10 cellular contexts compared by ENCODE assay signal in genomic region chr19:35902870-35903475, GRCh38. TPM values are rescaled to one million over a fixed set of nuclear protein-coding genes. Genes with fewer than 3 reads are reported as not detected.
A peak's percentile ranks its signal among the peaks of the same experiment; 100 is the strongest.
DNase-seq lines count a peak whose midpoint lies in the region; ATAC-seq, FAIRE-seq and TF ChIP-seq lines count a peak whose summit lies in the region.
"Had no signal": no experiment of that assay in that cellular context is flagged by ENCODE, and none has a peak within 500 bp of the region (broad histone marks: within the 10 kb centered on the region; RNA-seq: fewer than 3 reads in every experiment).

No MANE protein-coding gene starts in this region.

- no peaks in the 10 kb centered on the region for H3K36me3 ChIP-seq in HepG2 (replicated peaks in 1 of 2; ENCODE audit: control insufficient read depth in 1 of 2, insufficient read depth in 2 of 2, low read length in 2 of 2)
- no peaks in the 10 kb centered on the region for H3K36me3 ChIP-seq in transverse colon

- in situ Hi-C loops in HepG2 (cut with HindIII; ENCODE audit: extremely low pct_ligation_motif_present, low pct_unique_long_range_greater_than_20kb), result no loop called here
- in situ Hi-C loops in transverse colon (cut with MboI; ENCODE audit: low pct_ligation_motif_present in 1 of 4, low pct_unique_long_range_greater_than_20kb in 1 of 4, low sequenced_read_pairs in 3 of 4), result no loop called here

- H3K9me3 Mint-ChIP-seq in activated naive CD4-positive, alpha-beta T cell treated with anti-CD3 and anti-CD28 coated beads, Interleukin-2, amount 50 U/mL, for 24 hours, result no peaks in the 10 kb centered on the region
- no peaks in the 10 kb centered on the region for H3K9me3 Mint-ChIP-seq in activated naive CD8-positive, alpha-beta T cell treated with anti-CD3 and anti-CD28 coated beads, Interleukin-2, amount 50 U/mL, for 24 hours

- H3K9me3 ChIP-seq in HepG2 (ENCODE audit: low read length), result no peaks in the 10 kb centered on the region
- H3K9me3 ChIP-seq in transverse colon, result no peaks in the 10 kb centered on the region

- H3K4me3 ChIP-seq in HepG2 (replicated peaks in 1 of 3; ENCODE audit: insufficient read depth in 1 of 3, low read depth in 2 of 3, low read length in 3 of 3) (peak overlapping the region in 2 of 3 experiments; percentile 51 to 65; a peak in 4 of 6 replicates), transverse colon (peak overlapping the region in 2 of 4 donors; percentile 11 to 31)

- TF ChIP-seq CTCF in HepG2 (CRISPR knock-in tag; IDR thresholded peaks at IDR 0.05), result no peak
- no peak for TF ChIP-seq CTCF in transverse colon (IDR thresholded peaks at IDR 0.05)

- H4K20me1 ChIP-seq in HepG2 (ENCODE audit: insufficient read depth, low read length), result no peaks in the 10 kb centered on the region

- no peak for DNase-seq in activated naive CD4-positive, alpha-beta T cell (lab: John Stamatoyannopoulos, UW)
- no peak for DNase-seq in activated naive CD8-positive, alpha-beta T cell treated with anti-CD3 and anti-CD28 coated beads, Interleukin-2, amount 50 U/mL, for 24 hours
- DNase-seq in HepG2 (ENCODE audit: low spot score) (no peak), transverse colon (no peak)

- peak overlapping the region; percentile 72 for H3K4me2 ChIP-seq in HepG2 (ENCODE audit: low read depth, low read length)

- ATAC-seq in activated naive CD8-positive, alpha-beta T cell treated with anti-CD3 and anti-CD28 coated beads, Interleukin-2, amount 50 U/mL, for 24 hours, result no peak
- ATAC-seq in HepG2 (no peak), GM19351 (IDR thresholded peaks at IDR 0.05; ENCODE audit: unreplicated experiment) (no peak), GM21619 (IDR thresholded peaks at IDR 0.05; ENCODE audit: unreplicated experiment) (no peak), GM21390 (IDR thresholded peaks at IDR 0.05; ENCODE audit: unreplicated experiment) (no peak)

- no peak for FAIRE-seq in HepG2 (lab: Jason Lieb, UNC)

- no peak overlapping the region for H2AFZ ChIP-seq in HepG2 (ENCODE audit: low read length)

- TF ChIP-seq RAD21 in HepG2 (CRISPR knock-in tag; IDR thresholded peaks at IDR 0.05), result no peak

- H3K27ac ChIP-seq in HepG2 (ENCODE audit: extremely low read length, insufficient read depth, low read length) (no peak overlapping the region), transverse colon (peak overlapping the region; percentile 88 to 97 (median 92))

- peak overlapping the region; percentile 26; the same call in 1 of the 2 replicates for H3K9ac ChIP-seq in HepG2 (ENCODE audit: insufficient read depth, low read depth, low read length)

- CTCF ChIA-PET in HepG2 (lab: Yijun Ruan, JAX; ENCODE audit: low intra/inter-chr PET ratio, low total read pairs), result no interaction called here

- H3K27me3 Mint-ChIP-seq in activated naive CD4-positive, alpha-beta T cell treated with anti-CD3 and anti-CD28 coated beads, Interleukin-2, amount 50 U/mL, for 24 hours, result no peaks in the 10 kb centered on the region
- H3K27me3 Mint-ChIP-seq in activated naive CD8-positive, alpha-beta T cell treated with anti-CD3 and anti-CD28 coated beads, Interleukin-2, amount 50 U/mL, for 24 hours, result no peaks in the 10 kb centered on the region

- peak overlapping the region; percentile 85 for H3K27ac Mint-ChIP-seq in activated naive CD4-positive, alpha-beta T cell treated with anti-CD3 and anti-CD28 coated beads, Interleukin-2, amount 50 U/mL, for 24 hours
- H3K27ac Mint-ChIP-seq in activated naive CD8-positive, alpha-beta T cell treated with anti-CD3 and anti-CD28 coated beads, Interleukin-2, amount 50 U/mL, for 24 hours, result peak overlapping the region; percentile 86

- 36% methylated on average over 10 of the region's 10 CpGs for WGBS in HepG2 (ENCODE audit: low lambda C conversion rate)
- 56 to 65% methylated on average over 4 to 10 of the region's 10 CpGs for WGBS in transverse colon (ENCODE audit: low coverage in 1 of 2), 2 donors

- peak overlapping the region; percentile 90 for H3K4me3 Mint-ChIP-seq in activated naive CD4-positive, alpha-beta T cell treated with anti-CD3 and anti-CD28 coated beads, Interleukin-2, amount 50 U/mL, for 24 hours
- peak overlapping the region; percentile 81 for H3K4me3 Mint-ChIP-seq in activated naive CD8-positive, alpha-beta T cell treated with anti-CD3 and anti-CD28 coated beads, Interleukin-2, amount 50 U/mL, for 24 hours

- no peaks in the 10 kb centered on the region for H3K36me3 Mint-ChIP-seq in activated naive CD4-positive, alpha-beta T cell treated with anti-CD3 and anti-CD28 coated beads, Interleukin-2, amount 50 U/mL, for 24 hours
- H3K36me3 Mint-ChIP-seq in activated naive CD8-positive, alpha-beta T cell treated with anti-CD3 and anti-CD28 coated beads, Interleukin-2, amount 50 U/mL, for 24 hours (ENCODE audit: low read depth), result peaks cover 16% of the 10 kb centered on the region

- intact Hi-C loops in HepG2 (cut with micrococcal nuclease; ENCODE audit: unreplicated experiment), result loop anchor here (5.0 kb wide), 1 partner anchor 34 kb away; the partner anchor contains the start of gene LRFN3
- intact Hi-C loops in transverse colon (cut with DNase I; ENCODE audit: low total_unique reads), result no loop called here

- H3K4me1 ChIP-seq in HepG2 (ENCODE audit: insufficient read depth, low read length), result peaks cover 48% of the 10 kb centered on the region
- peaks cover 4 to 34% (median 13%) of the 10 kb centered on the region in 4 donors for H3K4me1 ChIP-seq in transverse colon

- peaks cover 45% of the 10 kb centered on the region for H3K4me1 Mint-ChIP-seq in activated naive CD4-positive, alpha-beta T cell treated with anti-CD3 and anti-CD28 coated beads, Interleukin-2, amount 50 U/mL, for 24 hours
- H3K4me1 Mint-ChIP-seq in activated naive CD8-positive, alpha-beta T cell treated with anti-CD3 and anti-CD28 coated beads, Interleukin-2, amount 50 U/mL, for 24 hours, result peaks cover 60% of the 10 kb centered on the region

- TF ChIP-seq EP300 in HepG2 (IDR thresholded peaks at IDR 0.05; ENCODE audit: low read depth in 2 of 2, low read length in 2 of 2) (no peak), HepG2 (CRISPR knock-in tag; IDR thresholded peaks at IDR 0.05; ENCODE audit: borderline replicate concordance) (no peak), transverse colon (IDR thresholded peaks at IDR 0.05; ENCODE audit: low read depth) (no peak)

- BruUV-seq in HepG2 (replicated peaks; lab: Mats Ljungman, UMichigan), result no TSS peak

- TF ChIP-seq POLR2A in HepG2 (IDR thresholded peaks at IDR 0.05; ENCODE audit: insufficient read depth in 1 of 2, low read depth in 2 of 2, low read length in 2 of 2) (no peak), transverse colon (IDR thresholded peaks at IDR 0.05) (no peak)

- POLR2A ChIA-PET in HepG2 (lab: Yijun Ruan, JAX), result no interaction called here

- H3K27me3 ChIP-seq in HepG2 (ENCODE audit: control insufficient read depth in 1 of 2, insufficient read depth in 2 of 2, low read length in 2 of 2) (peaks cover 0 to 15% of the 10 kb centered on the region in 2 experiments; a peak in 3 of 5 replicates), transverse colon (no peaks in the 10 kb centered on the region)

- H3K79me2 ChIP-seq in HepG2 (ENCODE audit: insufficient read depth, low read length), result no peaks in the 10 kb centered on the region

RNA-seq across cellular contexts. Expression of gene HCST, which starts 0.6 kb away (rescaled TPM):
- total RNA-seq in HepG2 (2016; rRNA removed; fragmentation: Illumina TruSeq; extraction: Trizol) (0.24 TPM in 1 of 2 replicates, not detected in the other), transverse colon (1 to 10 TPM in 1 of 4 donors, not detected in 3; 9.4 TPM)
- total RNA-seq in HepG2 (2016; cell fraction: cytosol; rRNA removed; fragmentation: Illumina TruSeq; extraction: Trizol; ENCODE audit: low read depth), result 0.79 TPM in 1 of 2 replicates, not detected in the other
- total RNA-seq in HepG2 (2016; cell fraction: insoluble cytoplasmic fraction; rRNA removed; fragmentation: Illumina TruSeq; extraction: Trizol), result not detected in 2 replicates
- total RNA-seq in HepG2 (2016; cell fraction: membrane; rRNA removed; fragmentation: Illumina TruSeq; extraction: Trizol), result 0.65 TPM in 1 of 2 replicates, not detected in the other
- not detected in 2 replicates for total RNA-seq in HepG2 (2016; cell fraction: nucleus; rRNA removed; fragmentation: Illumina TruSeq; extraction: Trizol)
- 1.2 and 2.3 TPM in 2 replicates for polyA plus RNA-seq in HepG2 (2011; rRNA removed)
- polyA plus RNA-seq in HepG2 (2011; cell fraction: cytosol; rRNA removed), result 2.2 TPM in 2 replicates
- polyA plus RNA-seq in HepG2 (2011; cell fraction: nucleus; rRNA removed), result 0.64 and 0.72 TPM in 2 replicates
- polyA plus RNA-seq in HepG2 (2012), result 0.37 and 0.60 TPM in 2 replicates
- 0.61 TPM in 1 of 2 replicates, not detected in the other for polyA plus RNA-seq in HepG2 (2016; cell fraction: cytosol; fragmentation: Illumina TruSeq; extraction: Trizol; ENCODE audit: low read depth)
- polyA plus RNA-seq in HepG2 (2016; cell fraction: insoluble cytoplasmic fraction; fragmentation: Illumina TruSeq; extraction: Trizol; ENCODE audit: low read depth), result not detected in 2 replicates
- not detected in 2 replicates for polyA plus RNA-seq in HepG2 (2016; cell fraction: membrane; fragmentation: Illumina TruSeq; extraction: Trizol; ENCODE audit: low read depth)
- 1.6 TPM in 2 replicates for polyA plus RNA-seq in HepG2 (2016; cell fraction: nucleus; fragmentation: Illumina TruSeq; extraction: Trizol; ENCODE audit: insufficient read depth, low read depth)
- 0.77 and 4.2 TPM in 2 replicates for polyA minus RNA-seq in HepG2 (2011; rRNA and poly(A)+ RNA removed; ENCODE audit: low replicate concordance)
- polyA minus RNA-seq in HepG2 (2011; cell fraction: cytosol; rRNA and poly(A)+ RNA removed), result not detected in 2 replicates
- not detected in 2 replicates for polyA minus RNA-seq in HepG2 (2011; cell fraction: nucleus; rRNA and poly(A)+ RNA removed)
- total RNA-seq: Daoy, SK-MEL-5 had no signal

RNA-seq across cellular contexts. Expression of gene NFKBID, which starts 2.6 kb away (rescaled TPM):
- total RNA-seq in HepG2 (2016; rRNA removed; fragmentation: Illumina TruSeq; extraction: Trizol) (0.38 and 2.1 TPM in 2 replicates), transverse colon (10 to 100 TPM in 3 of 4 donors, 1 to 10 TPM in 1; 7.5 to 29.5 (median 13.1) TPM)
- 1.1 and 1.7 TPM in 2 replicates for total RNA-seq in HepG2 (2016; cell fraction: cytosol; rRNA removed; fragmentation: Illumina TruSeq; extraction: Trizol; ENCODE audit: low read depth)
- 0.33 and 1.8 TPM in 2 replicates for total RNA-seq in HepG2 (2016; cell fraction: insoluble cytoplasmic fraction; rRNA removed; fragmentation: Illumina TruSeq; extraction: Trizol)
- 0.87 and 2.1 TPM in 2 replicates for total RNA-seq in HepG2 (2016; cell fraction: membrane; rRNA removed; fragmentation: Illumina TruSeq; extraction: Trizol)
- 1.2 and 3.4 TPM in 2 replicates for total RNA-seq in HepG2 (2016; cell fraction: nucleus; rRNA removed; fragmentation: Illumina TruSeq; extraction: Trizol)
- polyA plus RNA-seq in HepG2 (2011; rRNA removed), result 1.6 and 2.3 TPM in 2 replicates
- 0.45 and 0.74 TPM in 2 replicates for polyA plus RNA-seq in HepG2 (2011; cell fraction: cytosol; rRNA removed)
- 13.5 and 15.3 TPM in 2 replicates for polyA plus RNA-seq in HepG2 (2011; cell fraction: nucleus; rRNA removed)
- 0.69 and 1.1 TPM in 2 replicates for polyA plus RNA-seq in HepG2 (2012)
- 1.3 and 1.8 TPM in 2 replicates for polyA plus RNA-seq in HepG2 (2016; cell fraction: cytosol; fragmentation: Illumina TruSeq; extraction: Trizol; ENCODE audit: low read depth)
- 0.28 and 0.74 TPM in 2 replicates for polyA plus RNA-seq in HepG2 (2016; cell fraction: insoluble cytoplasmic fraction; fragmentation: Illumina TruSeq; extraction: Trizol; ENCODE audit: low read depth)
- polyA plus RNA-seq in HepG2 (2016; cell fraction: membrane; fragmentation: Illumina TruSeq; extraction: Trizol; ENCODE audit: low read depth), result 0.70 and 1.0 TPM in 2 replicates
- polyA plus RNA-seq in HepG2 (2016; cell fraction: nucleus; fragmentation: Illumina TruSeq; extraction: Trizol; ENCODE audit: insufficient read depth, low read depth), result 6.4 and 8.2 TPM in 2 replicates
- polyA minus RNA-seq in HepG2 (2011; rRNA and poly(A)+ RNA removed; ENCODE audit: low replicate concordance), result 8.6 and 15.8 TPM in 2 replicates
- 2.5 TPM in 1 of 2 replicates, not detected in the other for polyA minus RNA-seq in HepG2 (2011; cell fraction: cytosol; rRNA and poly(A)+ RNA removed)
- polyA minus RNA-seq in HepG2 (2011; cell fraction: nucleus; rRNA and poly(A)+ RNA removed), result 7.7 and 8.0 TPM in 2 replicates

RNA-seq across cellular contexts. Expression of gene TYROBP, which starts 5.1 kb away (rescaled TPM):
- total RNA-seq in HepG2 (2016; rRNA removed; fragmentation: Illumina TruSeq; extraction: Trizol) (not detected in 2 replicates), transverse colon (10 to 100 TPM; 25.6 to 81.5 (median 52.2) TPM)
- total RNA-seq in HepG2 (2016; cell fraction: cytosol; rRNA removed; fragmentation: Illumina TruSeq; extraction: Trizol; ENCODE audit: low read depth), result not detected in 2 replicates
- total RNA-seq in HepG2 (2016; cell fraction: insoluble cytoplasmic fraction; rRNA removed; fragmentation: Illumina TruSeq; extraction: Trizol), result not detected in 2 replicates
- not detected in 2 replicates for total RNA-seq in HepG2 (2016; cell fraction: membrane; rRNA removed; fragmentation: Illumina TruSeq; extraction: Trizol)
- total RNA-seq in HepG2 (2016; cell fraction: nucleus; rRNA removed; fragmentation: Illumina TruSeq; extraction: Trizol), result not detected in 2 replicates
- 0.20 TPM in 1 of 2 replicates, not detected in the other for polyA plus RNA-seq in HepG2 (2011; rRNA removed)
- polyA plus RNA-seq in HepG2 (2011; cell fraction: cytosol; rRNA removed), result not detected in 2 replicates
- polyA plus RNA-seq in HepG2 (2011; cell fraction: nucleus; rRNA removed), result not detected in 2 replicates
- polyA plus RNA-seq in HepG2 (2012), result not detected in 2 replicates
- polyA plus RNA-seq in HepG2 (2016; cell fraction: cytosol; fragmentation: Illumina TruSeq; extraction: Trizol; ENCODE audit: low read depth), result not detected in 2 replicates
- not detected in 2 replicates for polyA plus RNA-seq in HepG2 (2016; cell fraction: insoluble cytoplasmic fraction; fragmentation: Illumina TruSeq; extraction: Trizol; ENCODE audit: low read depth)
- not detected in 2 replicates for polyA plus RNA-seq in HepG2 (2016; cell fraction: membrane; fragmentation: Illumina TruSeq; extraction: Trizol; ENCODE audit: low read depth)
- not detected in 2 replicates for polyA plus RNA-seq in HepG2 (2016; cell fraction: nucleus; fragmentation: Illumina TruSeq; extraction: Trizol; ENCODE audit: insufficient read depth, low read depth)
- not detected in 2 replicates for polyA minus RNA-seq in HepG2 (2011; rRNA and poly(A)+ RNA removed; ENCODE audit: low replicate concordance)
- polyA minus RNA-seq in HepG2 (2011; cell fraction: cytosol; rRNA and poly(A)+ RNA removed), result not detected in 2 replicates
- not detected in 2 replicates for polyA minus RNA-seq in HepG2 (2011; cell fraction: nucleus; rRNA and poly(A)+ RNA removed)
- total RNA-seq: Daoy, SK-MEL-5 had no signal

RNA-seq across cellular contexts. Expression of gene LRFN3, which starts 33.2 kb away (rescaled TPM):
- total RNA-seq in HepG2 (2016; rRNA removed; fragmentation: Illumina TruSeq; extraction: Trizol), result 1.1 and 1.6 TPM in 2 replicates
- 0.40 and 0.79 TPM in 2 replicates for total RNA-seq in HepG2 (2016; cell fraction: cytosol; rRNA removed; fragmentation: Illumina TruSeq; extraction: Trizol; ENCODE audit: low read depth)
- total RNA-seq in HepG2 (2016; cell fraction: insoluble cytoplasmic fraction; rRNA removed; fragmentation: Illumina TruSeq; extraction: Trizol), result 0.77 and 1.4 TPM in 2 replicates
- 3.2 and 3.3 TPM in 2 replicates for total RNA-seq in HepG2 (2016; cell fraction: membrane; rRNA removed; fragmentation: Illumina TruSeq; extraction: Trizol)
- 1.0 and 1.3 TPM in 2 replicates for total RNA-seq in HepG2 (2016; cell fraction: nucleus; rRNA removed; fragmentation: Illumina TruSeq; extraction: Trizol)
- 0.74 and 0.91 TPM in 2 replicates for polyA plus RNA-seq in HepG2 (2011; rRNA removed)
- polyA plus RNA-seq in HepG2 (2011; cell fraction: cytosol; rRNA removed), result 0.47 and 0.78 TPM in 2 replicates
- polyA plus RNA-seq in HepG2 (2011; cell fraction: nucleus; rRNA removed), result 3.4 TPM in 2 replicates
- 2.5 and 3.6 TPM in 2 replicates for polyA plus RNA-seq in HepG2 (2012)
- 2.6 TPM in 2 replicates for polyA plus RNA-seq in HepG2 (2016; cell fraction: cytosol; fragmentation: Illumina TruSeq; extraction: Trizol; ENCODE audit: low read depth)
- polyA plus RNA-seq in HepG2 (2016; cell fraction: insoluble cytoplasmic fraction; fragmentation: Illumina TruSeq; extraction: Trizol; ENCODE audit: low read depth), result 4.2 and 5.4 TPM in 2 replicates
- polyA plus RNA-seq in HepG2 (2016; cell fraction: membrane; fragmentation: Illumina TruSeq; extraction: Trizol; ENCODE audit: low read depth), result 8.0 and 8.2 TPM in 2 replicates
- 3.9 and 5.6 TPM in 2 replicates for polyA plus RNA-seq in HepG2 (2016; cell fraction: nucleus; fragmentation: Illumina TruSeq; extraction: Trizol; ENCODE audit: insufficient read depth, low read depth)
- polyA minus RNA-seq in HepG2 (2011; rRNA and poly(A)+ RNA removed; ENCODE audit: low replicate concordance), result 1.2 and 2.4 TPM in 2 replicates
- polyA minus RNA-seq in HepG2 (2011; cell fraction: cytosol; rRNA and poly(A)+ RNA removed), result 2.5 and 3.3 TPM in 2 replicates
- polyA minus RNA-seq in HepG2 (2011; cell fraction: nucleus; rRNA and poly(A)+ RNA removed), result 1.8 and 3.2 TPM in 2 replicates
- total RNA-seq in transverse colon, result 10 to 100 TPM; 12.1 to 48.6 (median 16.6) TPM

RNA-seq across cellular contexts. Expression of gene APLP1, which starts 34.6 kb away (rescaled TPM):
- 2.3 and 2.9 TPM in 2 replicates for total RNA-seq in HepG2 (2016; rRNA removed; fragmentation: Illumina TruSeq; extraction: Trizol)
- total RNA-seq in HepG2 (2016; cell fraction: cytosol; rRNA removed; fragmentation: Illumina TruSeq; extraction: Trizol; ENCODE audit: low read depth), result 0.79 and 1.7 TPM in 2 replicates
- total RNA-seq in HepG2 (2016; cell fraction: insoluble cytoplasmic fraction; rRNA removed; fragmentation: Illumina TruSeq; extraction: Trizol), result 0.65 and 3.2 TPM in 2 replicates
- 0.83 and 1.4 TPM in 2 replicates for total RNA-seq in HepG2 (2016; cell fraction: membrane; rRNA removed; fragmentation: Illumina TruSeq; extraction: Trizol)
- total RNA-seq in HepG2 (2016; cell fraction: nucleus; rRNA removed; fragmentation: Illumina TruSeq; extraction: Trizol), result 2.7 and 3.8 TPM in 2 replicates
- polyA plus RNA-seq in HepG2 (2011; rRNA removed), result 2.0 and 3.1 TPM in 2 replicates
- 1.0 and 2.3 TPM in 2 replicates for polyA plus RNA-seq in HepG2 (2011; cell fraction: cytosol; rRNA removed)
- polyA plus RNA-seq in HepG2 (2011; cell fraction: nucleus; rRNA removed), result 2.4 and 4.2 TPM in 2 replicates
- 0.70 and 1.2 TPM in 2 replicates for polyA plus RNA-seq in HepG2 (2012)
- 1.1 and 1.4 TPM in 2 replicates for polyA plus RNA-seq in HepG2 (2016; cell fraction: cytosol; fragmentation: Illumina TruSeq; extraction: Trizol; ENCODE audit: low read depth)
- polyA plus RNA-seq in HepG2 (2016; cell fraction: insoluble cytoplasmic fraction; fragmentation: Illumina TruSeq; extraction: Trizol; ENCODE audit: low read depth), result 1.4 and 4.4 TPM in 2 replicates
- polyA plus RNA-seq in HepG2 (2016; cell fraction: membrane; fragmentation: Illumina TruSeq; extraction: Trizol; ENCODE audit: low read depth), result 2.2 and 3.5 TPM in 2 replicates
- 9.5 and 10.5 TPM in 2 replicates for polyA plus RNA-seq in HepG2 (2016; cell fraction: nucleus; fragmentation: Illumina TruSeq; extraction: Trizol; ENCODE audit: insufficient read depth, low read depth)
- 0.51 and 2.8 TPM in 2 replicates for polyA minus RNA-seq in HepG2 (2011; rRNA and poly(A)+ RNA removed; ENCODE audit: low replicate concordance)
- polyA minus RNA-seq in HepG2 (2011; cell fraction: cytosol; rRNA and poly(A)+ RNA removed), result 0.35 and 1.8 TPM in 2 replicates
- polyA minus RNA-seq in HepG2 (2011; cell fraction: nucleus; rRNA and poly(A)+ RNA removed), result 1.2 TPM in 1 of 2 replicates, not detected in the other
- total RNA-seq in transverse colon, result 10 to 100 TPM in 1 of 4 donors, 1 to 10 TPM in 2, under 1 TPM in 1; 1.00 to 10.5 (median 4.5) TPM

Comparison
In these comparisons a context has a peak if more than half of its experiments do, and no peak if none do; other contexts are left out.
1. RNA of gene TYROBP, which starts 5.1 kb away (total RNA-seq): 25.6 to 81.5 TPM in transverse colon; not detected in HepG2; every median in the first group is over 10 times any median in the second.